ENCODE assay signal across 34 cellular contexts in genomic region chr10:10961078-10961477, GRCh38. TPM values are rescaled to one million over a fixed set of nuclear protein-coding genes. Genes with fewer than 3 reads are reported as not detected.
DNase-seq lines count a peak whose midpoint lies in the region; ATAC-seq and TF ChIP-seq lines count a peak whose summit lies in the region.
"Had no signal": no experiment of that assay in that cellular context is flagged by ENCODE, and none has a peak within 500 bp of the region (broad histone marks: within the 10 kb centered on the region; RNA-seq: fewer than 3 reads in every experiment).

No MANE protein-coding gene starts in this region.

- DNase-seq in Right ventricle myocardium superior (no peak), right cardiac atrium (no peak), left ventricle myocardium superior (no peak), right atrium auricular region (ENCODE audit: low spot score) (no peak), natural killer cell (no peak)
- no peak for DNase-seq in natural killer cell treated with Interleukin-12 subunit alpha and Interleukin-12 subunit beta and Interleukin-15 and Interleukin-18, amount 100 ng/mL, for 72 hours (ENCODE audit: low spot score)
- DNase-seq: 8988T; ACHN; AML-193; BE2C; C1 segment of cervical spinal cord; Caco-2; Calu3; CD4-positive, alpha-beta memory T cell; CD4-positive, alpha-beta T cell; CD4-positive, CD25-positive, alpha-beta regulatory T cell; CD8-positive, alpha-beta memory T cell; CD8-positive, alpha-beta T cell; COR-L47; DMS 273 treated with DMSO at 0.1 percent for 48 hours; DMS153; DMS53; DMS79; DMS79 treated with DMSO at 0.1 percent for 48 hours; DND-41; EL had no signal

- H3K27me3 Mint-ChIP-seq in natural killer cell treated with Interleukin-12 subunit alpha and Interleukin-12 subunit beta and Interleukin-15 and Interleukin-18, amount 100 ng/mL, for 72 hours, result peaks cover 6 to 10% of the 10 kb centered on the region in 2 donors
- H3K27me3 Mint-ChIP-seq in natural killer cell (ENCODE audit: low read depth in 2 of 2), result peaks cover 8 to 12% of the 10 kb centered on the region in 2 donors

- no peak overlapping the region for H3K4me3 Mint-ChIP-seq in natural killer cell treated with Interleukin-12 subunit alpha and Interleukin-12 subunit beta and Interleukin-15 and Interleukin-18, amount 100 ng/mL, for 72 hours
- H3K4me3 Mint-ChIP-seq in natural killer cell, result no peak overlapping the region
- H3K4me3 Mint-ChIP-seq: B cell; CD14-positive monocyte; CD4-positive, alpha-beta memory T cell; CD4-positive, alpha-beta T cell; CD4-positive, CD25-positive, alpha-beta regulatory T cell; CD8-positive, alpha-beta memory T cell; CD8-positive, alpha-beta T cell had no signal

- H3K27ac Mint-ChIP-seq in natural killer cell treated with Interleukin-12 subunit alpha and Interleukin-12 subunit beta and Interleukin-15 and Interleukin-18, amount 100 ng/mL, for 72 hours, result peak overlapping the region; percentile 61 to 70
- no peak overlapping the region for H3K27ac Mint-ChIP-seq in natural killer cell
- H3K27ac Mint-ChIP-seq: B cell; CD14-positive monocyte; CD4-positive, alpha-beta memory T cell; CD4-positive, alpha-beta T cell; CD8-positive, alpha-beta memory T cell; CD8-positive, alpha-beta T cell had no signal

- intact Hi-C loops in Right ventricle myocardium superior (cut with DNase I), result no loop called here
- intact Hi-C loops in right cardiac atrium (cut with DNase I), result no loop called here
- intact Hi-C loops in left ventricle myocardium superior (cut with micrococcal nuclease), result no loop called here
- intact Hi-C loops in natural killer cell (cut with micrococcal nuclease), result no loop called here

- H3K36me3 Mint-ChIP-seq in natural killer cell treated with Interleukin-12 subunit alpha and Interleukin-12 subunit beta and Interleukin-15 and Interleukin-18, amount 100 ng/mL, for 72 hours, result no peaks in the 10 kb centered on the region
- H3K36me3 Mint-ChIP-seq in natural killer cell, result no peaks in the 10 kb centered on the region
- H3K36me3 Mint-ChIP-seq: CD14-positive monocyte; CD4-positive, alpha-beta memory T cell; CD4-positive, CD25-positive, alpha-beta regulatory T cell; CD8-positive, alpha-beta T cell had no signal

- TF ChIP-seq CTCF in right atrium auricular region (IDR thresholded peaks at IDR 0.05) (no peak), natural killer cell (IDR thresholded peaks at IDR 0.05) (no peak)

- WGBS in right cardiac atrium, result 80% methylated on average over 2 of the region's 2 CpGs

- peaks cover 16 to 17% of the 10 kb centered on the region in 2 donors for H3K4me1 Mint-ChIP-seq in natural killer cell treated with Interleukin-12 subunit alpha and Interleukin-12 subunit beta and Interleukin-15 and Interleukin-18, amount 100 ng/mL, for 72 hours (ENCODE audit: low read depth in 2 of 2)
- H3K4me1 Mint-ChIP-seq in natural killer cell, result peaks cover 0 to 11% of the 10 kb centered on the region in 2 donors
- H3K4me1 Mint-ChIP-seq: B cell; CD14-positive monocyte; CD4-positive, alpha-beta memory T cell; CD4-positive, CD25-positive, alpha-beta regulatory T cell; CD8-positive, alpha-beta memory T cell had no signal

- H3K4me1 ChIP-seq in right cardiac atrium (ENCODE audit: control insufficient read depth, insufficient read depth, low read length) (no peaks in the 10 kb centered on the region), right atrium auricular region (peaks cover 0 to 8% of the 10 kb centered on the region in 2 donors)
- H3K4me1 ChIP-seq: A549; BE2C; BLaER1; BLaER1 treated with 17β-estradiol and CSF1 and Interleukin-3, amounts not matched to agents 10 nM and 100 nM; Caco-2 had no signal

- H3K27ac ChIP-seq in right cardiac atrium (ENCODE audit: low read length) (no peak overlapping the region), right atrium auricular region (no peak overlapping the region)
- H3K27ac ChIP-seq: 22Rv1; A549; BLaER1; BLaER1 treated with 17β-estradiol and CSF1 and Interleukin-3, amounts not matched to agents 10 nM and 100 nM; C4-2B had no signal

- H3K9me3 ChIP-seq in right cardiac atrium (ENCODE audit: control insufficient read depth, low read length), result no peaks in the 10 kb centered on the region
- H3K9me3 ChIP-seq in right atrium auricular region, result no peaks in the 10 kb centered on the region
- H3K9me3 ChIP-seq: A549; BE2C; BLaER1; BLaER1 treated with 17β-estradiol and CSF1 and Interleukin-3, amounts not matched to agents 10 nM and 100 nM; Caco-2 had no signal

- ATAC-seq in Right ventricle myocardium superior (ENCODE audit: poor library complexity), result peak; percentile 52
- no peak for ATAC-seq in right cardiac atrium
- ATAC-seq in left ventricle myocardium superior, result peak; percentile 24
- ATAC-seq in natural killer cell treated with Interleukin-12 subunit alpha and Interleukin-12 subunit beta and Interleukin-15 and Interleukin-18, amount 100 ng/mL, for 72 hours, result no peak
- no peak for ATAC-seq in natural killer cell
- ATAC-seq: A549; CD8-positive, alpha-beta T cell had no signal

- no peaks in the 10 kb centered on the region for H3K27me3 ChIP-seq in right cardiac atrium (ENCODE audit: control insufficient read depth, insufficient read depth)
- H3K27me3 ChIP-seq in right atrium auricular region, result no peaks in the 10 kb centered on the region
- H3K27me3 ChIP-seq: BE2C; BLaER1; BLaER1 treated with 17β-estradiol and CSF1 and Interleukin-3, amounts not matched to agents 10 nM and 100 nM had no signal

- no peak overlapping the region for H3K4me3 ChIP-seq in right cardiac atrium (ENCODE audit: low read length)
- H3K4me3 ChIP-seq in right atrium auricular region, result no peak overlapping the region
- H3K4me3 ChIP-seq: A549; BLaER1; BLaER1 treated with 17β-estradiol and CSF1 and Interleukin-3, amounts not matched to agents 10 nM and 100 nM had no signal

- H3K9me3 Mint-ChIP-seq in natural killer cell treated with Interleukin-12 subunit alpha and Interleukin-12 subunit beta and Interleukin-15 and Interleukin-18, amount 100 ng/mL, for 72 hours, result no peaks in the 10 kb centered on the region
- H3K9me3 Mint-ChIP-seq in natural killer cell, result no peaks in the 10 kb centered on the region
- H3K9me3 Mint-ChIP-seq: CD4-positive, alpha-beta T cell; CD8-positive, alpha-beta T cell had no signal

- H3K36me3 ChIP-seq in right atrium auricular region, result no peaks in the 10 kb centered on the region
- H3K36me3 ChIP-seq: BE2C; BLaER1; BLaER1 treated with 17β-estradiol and CSF1 and Interleukin-3, amounts not matched to agents 10 nM and 100 nM had no signal

RNA-seq across cellular contexts. Expression of gene CELF2, which starts 56.6 kb away (rescaled TPM):
- total RNA-seq in Right ventricle myocardium superior, result 67.7 TPM
- 10 to 100 TPM; 73.7 to 87.0 (median 81.1) TPM for total RNA-seq in right cardiac atrium
- polyA plus RNA-seq in right cardiac atrium, result 19.4 TPM
- total RNA-seq in left ventricle myocardium superior, result 68.3 TPM
- 10 to 100 TPM; 63.2 to 69.4 TPM for total RNA-seq in right atrium auricular region
- 100 to 1,000 TPM; 185 to 208 TPM for total RNA-seq in natural killer cell treated with Interleukin-12 subunit alpha and Interleukin-12 subunit beta and Interleukin-15 and Interleukin-18, amount 100 ng/mL, for 72 hours
- total RNA-seq in natural killer cell, result 100 to 1,000 TPM; 282 to 298 (median 295) TPM
- total RNA-seq: A673, Calu3 had no signal

Comparison
In these comparisons a context has a peak if more than half of its experiments do, and no peak if none do; other contexts are left out.
1. ATAC-seq: peak in Right ventricle myocardium superior (single experiment) and left ventricle myocardium superior (single experiment); none in right cardiac atrium (0 of 2), natural killer cell treated with Interleukin-12 subunit alpha and Interleukin-12 subunit beta and Interleukin-15 and Interleukin-18, amount 100 ng/mL, for 72 hours (0 of 2) and natural killer cell (0 of 3).
2. H3K27ac Mint-ChIP-seq: peak in natural killer cell treated with Interleukin-12 subunit alpha and Interleukin-12 subunit beta and Interleukin-15 and Interleukin-18, amount 100 ng/mL, for 72 hours (2 of 2); none in natural killer cell (0 of 2).